ENCODE assay signal across 9 cellular contexts in the genomic region with DNA sequence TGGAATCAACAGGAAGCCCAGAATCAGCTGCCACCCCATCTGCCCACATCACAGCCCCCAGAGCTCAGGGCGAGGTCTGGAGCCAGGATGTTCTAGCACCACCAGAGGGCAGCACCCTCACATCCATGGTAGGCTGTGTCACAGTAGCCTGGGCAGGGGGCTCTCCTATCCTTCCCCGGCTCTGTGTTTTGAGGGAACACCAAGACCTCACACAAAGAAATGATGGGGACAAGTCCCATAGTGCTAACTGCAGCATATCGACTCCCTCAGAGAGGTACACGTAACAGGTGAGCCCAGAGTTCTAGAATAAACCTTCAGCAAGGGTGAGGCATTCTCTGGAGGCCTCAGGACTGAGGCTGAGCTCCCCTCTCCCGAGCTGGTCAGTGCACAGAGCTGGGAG. TPM values are rescaled to one million over a fixed set of nuclear protein-coding genes. Genes with fewer than 3 reads are reported as not detected.
DNase-seq lines count a peak whose midpoint lies in the region; ATAC-seq, FAIRE-seq and TF ChIP-seq lines count a peak whose summit lies in the region.
"Had no signal": no experiment of that assay in that cellular context is flagged by ENCODE, and none has a peak within 500 bp of the region (broad histone marks: within the 10 kb centered on the region; RNA-seq: fewer than 3 reads in every experiment).

No MANE protein-coding gene starts in this region.

- peak overlapping the region; percentile 22 for H3K27ac ChIP-seq in layer of hippocampus (ENCODE audit: low read depth, low read length)
- H3K27ac ChIP-seq: BLaER1 had no signal

- peaks cover 27% of the 10 kb centered on the region for H3K4me1 Mint-ChIP-seq in activated B cell treated with CpG ODN at 0.5 μM for 24 hours

- no peaks in the 10 kb centered on the region for H3K36me3 Mint-ChIP-seq in activated B cell treated with CpG ODN at 0.5 μM for 24 hours (ENCODE audit: low read depth)

- POLR2A ChIA-PET in activated B cell treated with CpG ODN at 0.5 μM for 24 hours (lab: Charles Lee): interaction anchor here (0.6 to 7.0 kb wide), 8 partner anchors 105 to 655 kb away, joined by 3 to 78 read pairs (median 6); partner anchors contain the start of gene RBM15

- CTCF ChIA-PET in activated B cell treated with CpG ODN at 0.5 μM for 24 hours (lab: Charles Lee): interaction anchor here (0.6 to 13.5 kb wide), 39 partner anchors 9 to 717 kb away, joined by 3 to 459 read pairs (median 4); partner anchors contain the start of gene RBM15

- H3K27me3 ChIP-seq in bronchial epithelial cell (ENCODE audit: control insufficient read depth, insufficient read depth, low read length) (no peaks in the 10 kb centered on the region), layer of hippocampus (ENCODE audit: control insufficient read depth, insufficient read depth, low read length) (peaks cover 2% of the 10 kb centered on the region)

- no peak overlapping the region for H3K27ac Mint-ChIP-seq in activated B cell treated with CpG ODN at 0.5 μM for 24 hours

- no peak overlapping the region for H3K4me3 ChIP-seq in bronchial epithelial cell (ENCODE audit: low read depth, low read length)
- H3K4me3 ChIP-seq: BLaER1 had no signal

- DNase-seq in NCI-H187 (lab: John Stamatoyannopoulos, UW) (peak; percentile 24 to 41), NCI-H187 treated with DMSO at 0.1 percent for 48 hours (lab: John Stamatoyannopoulos, UW) (no peak), NCI-H146 treated with DMSO at 0.1 percent for 48 hours (lab: John Stamatoyannopoulos, UW; ENCODE audit: unreplicated experiment) (peak; percentile 36), activated B cell treated with CpG ODN at 0.5 μM for 24 hours (peak; percentile 63), bronchial epithelial cell (ENCODE audit: low read depth) (peak; percentile 35)
- peak; percentile 67 to 75 for DNase-seq in stimulated activated CD4-positive, alpha-beta T cell treated with anti-CD3 and anti-CD28 coated beads, Interleukin-4, amount 100 ng/mL, for 48 hours (ENCODE audit: low read depth in 2 of 2)

- TF ChIP-seq CTCF in activated B cell treated with CpG ODN at 0.5 μM for 24 hours (IDR thresholded peaks at IDR 0.05) (peak; percentile 65), bronchial epithelial cell (IDR thresholded peaks at IDR 0.05; ENCODE audit: insufficient read depth, low read length, severe bottlenecking) (peak; percentile 96)

- H3K4me3 Mint-ChIP-seq in activated B cell treated with CpG ODN at 0.5 μM for 24 hours: no peak overlapping the region

- H3K36me3 ChIP-seq in bronchial epithelial cell (ENCODE audit: control insufficient read depth, insufficient read depth, low read length): no peaks in the 10 kb centered on the region
- H3K36me3 ChIP-seq: BLaER1 had no signal

- intact Hi-C loops in activated B cell treated with CpG ODN at 0.5 μM for 24 hours (cut with micrococcal nuclease): loop anchor here (1.0 kb wide), 4 partner anchors 104 to 288 kb away; partner anchors contain the start of gene LAMTOR5

- H3K27me3 Mint-ChIP-seq in activated B cell treated with CpG ODN at 0.5 μM for 24 hours: peaks cover 2% of the 10 kb centered on the region

- ATAC-seq in activated B cell treated with CpG ODN at 0.5 μM for 24 hours (ENCODE audit: low read depth): no peak
- no peak for ATAC-seq in HG02852 (IDR thresholded peaks at IDR 0.05; ENCODE audit: unreplicated experiment)

- no peak for FAIRE-seq in bronchial epithelial cell (lab: Jason Lieb, UNC)

- H3K9me3 Mint-ChIP-seq in activated B cell treated with CpG ODN at 0.5 μM for 24 hours: no peaks in the 10 kb centered on the region

RNA-seq across cellular contexts. Expression of gene KCNC4, which starts 2.3 kb away (rescaled TPM):
- total RNA-seq in activated B cell treated with CpG ODN at 0.5 μM for 24 hours (8.5 and 9.8 TPM in 2 replicates), bronchial epithelial cell (0.51 and 0.53 TPM in 2 replicates)

RNA-seq across cellular contexts. Expression of gene SLC6A17, which starts 57.5 kb away (rescaled TPM):
- total RNA-seq in activated B cell treated with CpG ODN at 0.5 μM for 24 hours (not detected in 2 replicates), bronchial epithelial cell (0.53 TPM in 1 of 2 replicates, not detected in the other)
